Comparison of ENCODE assay signal across 13 cellular contexts in genomic region chr3:58044656-58045055, GRCh38. TPM values are rescaled to one million over a fixed set of nuclear protein-coding genes. Genes with fewer than 3 reads are reported as not detected.
DNase-seq lines count a peak whose midpoint lies in the region; ATAC-seq and TF ChIP-seq lines count a peak whose summit lies in the region.
"Had no signal": no experiment of that assay in that cellular context is flagged by ENCODE, and none has a peak within 500 bp of the region (broad histone marks: within the 10 kb centered on the region; RNA-seq: fewer than 3 reads in every experiment).

No MANE protein-coding gene starts in this region.

- no peaks in the 10 kb centered on the region for H3K27me3 Mint-ChIP-seq in activated T-cell treated with anti-CD3 and anti-CD28 coated beads, Interleukin-2, amount 50 U/mL, for 24 hours

- no peak for TF ChIP-seq RAD21 in liver (IDR thresholded peaks at IDR 0.05)

- ATAC-seq in GM19397 (IDR thresholded peaks at IDR 0.05; ENCODE audit: unreplicated experiment): no peak

- TF ChIP-seq EP300 in tibial nerve (IDR thresholded peaks at IDR 0.05): peak; percentile 28 to 93

- H3K36me3 ChIP-seq in liver (ENCODE audit: control insufficient read depth in 4 of 4, insufficient read depth in 3 of 4, low read depth in 1 of 4, low read length in 3 of 4): no peaks in the 10 kb centered on the region
- no peaks in the 10 kb centered on the region for H3K36me3 ChIP-seq in tibial nerve

- H3K27ac ChIP-seq in coronary artery: peak overlapping the region; percentile 25 to 74
- peak overlapping the region; percentile 13 to 39 for H3K27ac ChIP-seq in liver (ENCODE audit: low read depth in 1 of 2, low read length in 2 of 2)
- peak overlapping the region in 2 of 4 donors; percentile 70 to 74 for H3K27ac ChIP-seq in tibial nerve
- H3K27ac ChIP-seq: parathyroid adenoma had no signal

- no peak overlapping the region for H3K9ac ChIP-seq in liver (ENCODE audit: low read depth in 1 of 2, low read length in 2 of 2)
- H3K9ac ChIP-seq: parathyroid adenoma had no signal

- H3K4me1 ChIP-seq in liver (ENCODE audit: control insufficient read depth in 4 of 4, insufficient read depth in 4 of 4, low read length in 3 of 4) (peaks cover 20 to 69% (median 47%) of the 10 kb centered on the region in 4 donors), tibial nerve (peaks cover 0 to 99% (median 45%) of the 10 kb centered on the region in 4 donors)

- TF ChIP-seq POLR2A in tibial nerve (IDR thresholded peaks at IDR 0.05): no peak

- peaks cover 59% of the 10 kb centered on the region for H3K4me1 Mint-ChIP-seq in activated T-cell treated with anti-CD3 and anti-CD28 coated beads, Interleukin-2, amount 50 U/mL, for 24 hours (ENCODE audit: low read depth)

- H3K9me3 ChIP-seq in liver (ENCODE audit: control insufficient read depth in 4 of 4, low read length in 3 of 4): no peaks in the 10 kb centered on the region
- no peaks in the 10 kb centered on the region for H3K9me3 ChIP-seq in tibial nerve

- DNase-seq in activated T-cell treated with anti-CD3 and anti-CD28 coated beads, Interleukin-2, amount 50 U/mL, for 24 hours: no peak
- DNase-seq in activated T-cell treated with anti-CD3 and anti-CD28 coated beads, Interleukin-2, amount 50 U/mL, for 48 hours: no peak
- DNase-seq in coronary artery (ENCODE audit: low spot score) (no peak), tibial nerve (ENCODE audit: low spot score in 2 of 2) (peak in 1 of 2 donors; percentile 60), GM19240 (ENCODE audit: insufficient read length, low spot score) (no peak), GF-D8 (lab: John Stamatoyannopoulos, UW) (no peak)
- DNase-seq: activated gamma-delta T cell; effector CD4-positive, alpha-beta T cell; immature natural killer cell; NCI-H1930 had no signal

- no peak overlapping the region for H3K4me3 ChIP-seq in coronary artery
- H3K4me3 ChIP-seq in liver (ENCODE audit: low read depth in 1 of 3, low read length in 3 of 3): no peak overlapping the region
- no peak overlapping the region for H3K4me3 ChIP-seq in tibial nerve

- no peak for TF ChIP-seq CTCF in coronary artery (IDR thresholded peaks at IDR 0.05)
- TF ChIP-seq CTCF in liver (IDR thresholded peaks at IDR 0.05; ENCODE audit: low read depth, low read length, missing input control): no peak
- TF ChIP-seq CTCF in tibial nerve (IDR thresholded peaks at IDR 0.05): no peak

- H3K27me3 ChIP-seq in liver (ENCODE audit: control insufficient read depth in 4 of 4, insufficient read depth in 4 of 4, low read length in 3 of 4) (no peaks in the 10 kb centered on the region), tibial nerve (no peaks in the 10 kb centered on the region)

- H3K27ac Mint-ChIP-seq in activated T-cell treated with anti-CD3 and anti-CD28 coated beads, Interleukin-2, amount 50 U/mL, for 24 hours: peak overlapping the region; percentile 35
- H3K27ac Mint-ChIP-seq: immature natural killer cell had no signal

- 73% methylated on average over 3 of the region's 3 CpGs for WGBS in liver
- WGBS in tibial nerve, 2 donors: 37 to 38% methylated on average over 3 of the region's 3 CpGs

- no peaks in the 10 kb centered on the region for H3K36me3 Mint-ChIP-seq in activated T-cell treated with anti-CD3 and anti-CD28 coated beads, Interleukin-2, amount 50 U/mL, for 24 hours (ENCODE audit: low read depth)
- H3K36me3 Mint-ChIP-seq: immature natural killer cell had no signal

- H3K4me3 Mint-ChIP-seq in activated T-cell treated with anti-CD3 and anti-CD28 coated beads, Interleukin-2, amount 50 U/mL, for 24 hours: no peak overlapping the region
- H3K4me3 Mint-ChIP-seq: immature natural killer cell had no signal

- no peaks in the 10 kb centered on the region for H3K9me3 Mint-ChIP-seq in activated T-cell treated with anti-CD3 and anti-CD28 coated beads, Interleukin-2, amount 50 U/mL, for 24 hours
- H3K9me3 Mint-ChIP-seq: immature natural killer cell had no signal

TF ChIP-seq in liver, 16 proteins besides CTCF, POLR2A, EP300 and RAD21:
- TF ChIP-seq JUND (IDR thresholded peaks at IDR 0.05) (peak in 1 of 2 donors; percentile 32), NR2F2 (IDR thresholded peaks at IDR 0.05) (peak; percentile 87), SP1 (IDR thresholded peaks at IDR 0.05) (no peak)
TF ChIP-seq in liver: peak in this region for 2.

RNA-seq across cellular contexts. Expression of gene FLNB, which starts 36.4 kb away (rescaled TPM):
- total RNA-seq in liver (100 to 1,000 TPM in 1 of 2 donors, 10 to 100 TPM in 1; 53.8 to 124 TPM), tibial nerve (100 to 1,000 TPM; 265 to 345 (median 277) TPM)
- 10 to 100 TPM; 22.9 to 34.7 TPM for polyA plus RNA-seq in liver
